1 cellular context compared by ENCODE assay signal in the genomic region with DNA sequence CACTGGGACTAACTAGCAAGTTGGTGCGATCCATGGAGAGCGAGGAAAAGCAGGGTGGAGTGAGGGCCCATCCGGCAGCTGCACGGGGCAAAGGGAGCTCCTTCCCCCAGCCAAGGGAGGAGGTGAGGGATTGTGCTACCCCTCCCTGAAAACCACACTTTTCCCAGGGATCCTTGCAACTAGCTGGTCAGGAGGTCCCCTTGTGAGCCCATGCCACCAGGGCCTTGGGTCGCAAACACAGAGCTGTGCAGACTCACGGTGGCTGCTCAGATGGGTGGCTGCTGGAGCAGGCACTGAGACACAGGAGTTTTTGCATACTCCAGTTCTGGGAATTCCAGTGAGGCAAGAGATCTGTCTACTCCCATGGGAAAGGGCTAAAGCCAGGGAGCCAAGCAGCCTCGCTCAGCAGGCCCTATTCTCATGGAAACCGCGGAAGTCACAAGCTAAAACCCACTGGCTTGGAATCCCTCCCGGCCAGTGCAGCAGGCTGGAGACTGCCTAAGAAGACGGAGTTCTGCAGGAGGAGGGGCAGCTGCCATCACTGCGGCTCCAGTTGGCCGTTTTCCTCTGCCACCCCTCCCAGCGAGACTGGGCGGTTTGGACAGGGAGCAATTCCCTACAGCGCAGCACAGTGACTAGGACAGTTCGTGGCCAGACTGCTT.
TF ChIP-seq lines count a peak whose summit lies in the region.

No MANE protein-coding gene starts in this region.

TF ChIP-seq in SK-N-SH, 30 proteins besides CTCF, POLR2A, EP300 and RAD21 (continued from another document):
- no peak for TF ChIP-seq EZH2phosphoT487 (IDR thresholded peaks at IDR 0.05; ENCODE audit: borderline replicate concordance, low read depth)
- no peak for TF ChIP-seq POLR2AphosphoS5 (IDR thresholded peaks at IDR 0.05; ENCODE audit: low read depth, low read length)
- no peak for TF ChIP-seq TCF12 (IDR thresholded peaks at IDR 0.05)
